9 cellular contexts compared by ENCODE assay signal in genomic region chr3:5095879-5096278, GRCh38. TPM values are rescaled to one million over a fixed set of nuclear protein-coding genes. Genes with fewer than 3 reads are reported as not detected.
A peak's percentile ranks its signal among the peaks of the same experiment; 100 is the strongest.
DNase-seq lines count a peak whose midpoint lies in the region; ATAC-seq and TF ChIP-seq lines count a peak whose summit lies in the region.
"Had no signal": no experiment of that assay in that cellular context is flagged by ENCODE, and none has a peak within 500 bp of the region (broad histone marks: within the 10 kb centered on the region; RNA-seq: fewer than 3 reads in every experiment).

No MANE protein-coding gene starts in this region.

- H3K27me3 ChIP-seq in GM23338 (ENCODE audit: insufficient read depth) = peaks cover 28% of the 10 kb centered on the region
- H3K27me3 ChIP-seq in mammary epithelial cell (ENCODE audit: insufficient read depth, low read length) = peaks cover 1% of the 10 kb centered on the region

- no TSS peak for BruUV-seq in mammary epithelial cell (replicated peaks; lab: Mats Ljungman, UMichigan)

- H3K4me2 ChIP-seq in GM23338 = peak overlapping the region; percentile 81
- H3K4me2 ChIP-seq in mammary epithelial cell (ENCODE audit: insufficient read depth, low read depth, low read length) = peak overlapping the region; percentile 48

- H4K20me1 ChIP-seq in GM23338 (replicated peaks; ENCODE audit: insufficient read depth) (no peaks in the 10 kb centered on the region), mammary epithelial cell (ENCODE audit: insufficient read depth, low read length) (no peaks in the 10 kb centered on the region)

- H3K27me3 Mint-ChIP-seq in GM23338 (ENCODE audit: insufficient read depth, low read depth, poor library complexity) = peaks cover 13% of the 10 kb centered on the region

- no peak overlapping the region for H3K27ac Mint-ChIP-seq in GM23338

- dilution Hi-C loops in mammary epithelial cell (cut with HindIII; ENCODE audit: low sequenced_read_pairs) = no loop called here

- H3K9me2 ChIP-seq in GM23338 (ENCODE audit: insufficient read depth) = no peaks in the 10 kb centered on the region

- H3K4me3 ChIP-seq in GM23338 = peak overlapping the region; percentile 50
- no peak overlapping the region for H3K4me3 ChIP-seq in mammary epithelial cell (replicated peaks in 1 of 3; ENCODE audit: insufficient read depth in 1 of 3, low read depth in 2 of 3, low read length in 3 of 3)
- H3K4me3 ChIP-seq in iPS-18c (ENCODE audit: insufficient read depth, low read depth, low read length) = peak overlapping the region; percentile 0; the same call in 1 of the 2 replicates
- peak overlapping the region; percentile 0 for H3K4me3 ChIP-seq in skeletal muscle cell (ENCODE audit: low read depth, low read length)

- H3K9me3 ChIP-seq in mammary epithelial cell (replicated peaks; ENCODE audit: insufficient read depth, low read length) (no peaks in the 10 kb centered on the region), iPS-18c (ENCODE audit: control insufficient read depth, insufficient read depth, low read length) (no peaks in the 10 kb centered on the region)

- DNase-seq in GM23338 (ENCODE audit: low spot score) (peak; percentile 78), mammary epithelial cell (no peak), skeletal muscle cell (ENCODE audit: low read depth) (no peak), DMS153 treated with DMSO at 0.1 percent for 48 hours (lab: John Stamatoyannopoulos, UW; ENCODE audit: unreplicated experiment) (no peak), NCI-H128 (lab: John Stamatoyannopoulos, UW; ENCODE audit: unreplicated experiment) (no peak)
- no peak for DNase-seq in activated CD4-positive, alpha-beta T cell treated with anti-CD3 and anti-CD28 coated beads, Interleukin-2, amount 50 U/mL, for 48 hours
- DNase-seq: NCI-H2081 had no signal

- H2AFZ ChIP-seq in GM23338 (peak overlapping the region; percentile 89), mammary epithelial cell (ENCODE audit: low read depth, low read length) (peak overlapping the region; percentile 40)

- H3K36me3 ChIP-seq in GM23338 (ENCODE audit: insufficient read depth) (no peaks in the 10 kb centered on the region), mammary epithelial cell (ENCODE audit: insufficient read depth, low read length) (no peaks in the 10 kb centered on the region)

- H3K9ac ChIP-seq in mammary epithelial cell (ENCODE audit: insufficient read depth, low read length) = no peak overlapping the region

- H3K27ac ChIP-seq in GM23338 (ENCODE audit: low read depth) (no peak overlapping the region), mammary epithelial cell (ENCODE audit: insufficient read depth, low read depth, low read length) (no peak overlapping the region)

- H3F3A ChIP-seq in GM23338 (replicated peaks; ENCODE audit: low read depth) = no peaks in the 10 kb centered on the region

- peaks cover 8% of the 10 kb centered on the region for H3K4me1 Mint-ChIP-seq in GM23338

- WGBS in mammary epithelial cell (ENCODE audit: low coverage, missing lambda C conversion rate) = 12% methylated on average over 18 of the region's 33 CpGs

- in situ Hi-C loops in mammary epithelial cell (cut with MboI; ENCODE audit: low sequenced_read_pairs in 2 of 2) = no loop called here

- no peaks in the 10 kb centered on the region; the same call in 2 of the 3 replicates for H3K36me3 Mint-ChIP-seq in GM23338 (ENCODE audit: low read depth)

- no peaks in the 10 kb centered on the region for H3K9me3 Mint-ChIP-seq in GM23338

- 0 out of 2 replicates have a peak, but pooled peaks cover 3% of the 10 kb centered on the region for H3K4me1 ChIP-seq in GM23338 (ENCODE audit: insufficient read depth)
- H3K4me1 ChIP-seq in mammary epithelial cell (ENCODE audit: insufficient read depth, low read length) = no peaks in the 10 kb centered on the region

- CTCF ChIA-PET in mammary epithelial cell (lab: Charles Lee; ENCODE audit: low non-redundant PET) = no interaction called here

- H3K79me2 ChIP-seq in GM23338 (replicated peaks; ENCODE audit: insufficient read depth) (no peaks in the 10 kb centered on the region), mammary epithelial cell (ENCODE audit: insufficient read depth, low read length) (no peaks in the 10 kb centered on the region)

- intact Hi-C loops in mammary epithelial cell (cut with micrococcal nuclease) = no loop called here

- TF ChIP-seq CTCF in GM23338 (conservative IDR thresholded peaks at IDR 0.05; ENCODE audit: low read depth in 2 of 2) (peak; percentile 29 to 34), mammary epithelial cell (conservative IDR thresholded peaks at IDR 0.05 in 1 of 2, IDR thresholded peaks at IDR 0.05 in 1 of 2; ENCODE audit: extremely low read depth in 1 of 2, insufficient read depth in 1 of 2, low read depth in 1 of 2, low read length in 2 of 2) (no peak)

- peak; percentile 98 for ATAC-seq in GM23338
- ATAC-seq in GM18498 (IDR thresholded peaks at IDR 0.05; ENCODE audit: unreplicated experiment) = no peak

- H3K4me3 Mint-ChIP-seq in GM23338 = peak overlapping the region; percentile 67

TF ChIP-seq in GM23338, 12 proteins besides CTCF, POLR2A, EP300 and RAD21:
- TF ChIP-seq CREB1 (CRISPR knock-in tag; IDR thresholded peaks at IDR 0.05; ENCODE audit: low read depth) (peak; percentile 37; the same call in 1 of the 2 replicates), NANOG (IDR thresholded peaks at IDR 0.05; ENCODE audit: borderline replicate concordance) (no peak), JUNB (IDR thresholded peaks at IDR 0.05; ENCODE audit: unreplicated experiment) (no peak), STAT1 (IDR thresholded peaks at IDR 0.05; ENCODE audit: unreplicated experiment) (no peak)

RNA-seq across cellular contexts. Expression of gene ARL8B, which starts 26.2 kb away (rescaled TPM):
- 25.5 and 28.3 TPM in 2 replicates for total RNA-seq in GM23338 (2014; rRNA removed; shearing (Covaris generic))
- polyA plus RNA-seq in GM23338 (2016; fragmentation: Nextera tagmentation; extraction: Ambion mirVana) = 31.5 and 40.8 TPM in 2 replicates
- 10 to 100 TPM; 60.7 to 77.8 TPM for total RNA-seq in mammary epithelial cell
- 42.8 TPM for polyA plus RNA-seq in mammary epithelial cell
- 75.5 TPM for polyA minus RNA-seq in mammary epithelial cell

Comparison
In these comparisons a context has a peak if more than half of its experiments do, and no peak if none do; other contexts are left out.
1. H3K4me3 ChIP-seq: peak in GM23338 (single experiment), iPS-18c (single experiment) and skeletal muscle cell (single experiment); none in mammary epithelial cell (0 of 3).
2. CTCF ChIP-seq: peak in GM23338 (2 of 2); none in mammary epithelial cell (0 of 2).